ENCODE assay signal across 8 cellular contexts in genomic region chr4:183658362-183659028, GRCh38. TPM values are rescaled to one million over a fixed set of nuclear protein-coding genes. Genes with fewer than 3 reads are reported as not detected.
DNase-seq lines count a peak whose midpoint lies in the region; ATAC-seq and TF ChIP-seq lines count a peak whose summit lies in the region.

No MANE protein-coding gene starts in this region.

- H3K9me3 Mint-ChIP-seq in IgD-negative memory B cell (no peaks in the 10 kb centered on the region), neural crest cell (no peaks in the 10 kb centered on the region)

- H3K27me3 Mint-ChIP-seq in IgD-negative memory B cell (no peaks in the 10 kb centered on the region), neural crest cell (ENCODE audit: low read depth) (no peaks in the 10 kb centered on the region)

- ATAC-seq in GM19328 (IDR thresholded peaks at IDR 0.05; ENCODE audit: unreplicated experiment) (peak; percentile 33), HG03571 (IDR thresholded peaks at IDR 0.05; ENCODE audit: unreplicated experiment) (no peak)

- H3K4me1 Mint-ChIP-seq in IgD-negative memory B cell (peaks cover 26 to 34% (median 28%) of the 10 kb centered on the region in 3 donors), neural crest cell (peaks cover 27% of the 10 kb centered on the region)

- DNase-seq in C1 segment of cervical spinal cord (lab: John Stamatoyannopoulos, UW), result peak in 8 of 14 donors; percentile 5 to 62 (median 38)
- DNase-seq in activated CD8-positive, alpha-beta memory T cell treated with anti-CD3 and anti-CD28 coated beads, Interleukin-2, amount 50 U/mL, for 48 hours, result peak; percentile 71
- DNase-seq in fibroblast of pulmonary artery (ENCODE audit: low read depth), result peak; percentile 23
- peak; percentile 14 for DNase-seq in neural crest cell (ENCODE audit: low read depth, low spot score)
- DNase-seq in NCI-H2029 (lab: John Stamatoyannopoulos, UW), result no peak

- H3K27ac Mint-ChIP-seq in IgD-negative memory B cell (peak overlapping the region; percentile 84 to 96 (median 85)), neural crest cell (ENCODE audit: unreplicated experiment) (peak overlapping the region; percentile 94)

- H3K36me3 Mint-ChIP-seq in IgD-negative memory B cell (peaks cover 3% of the 10 kb centered on the region), neural crest cell (ENCODE audit: low read depth) (no peaks in the 10 kb centered on the region)

- TF ChIP-seq CTCF in fibroblast of pulmonary artery (IDR thresholded peaks at IDR 0.05; ENCODE audit: low read length, missing control alignments), result no peak
- TF ChIP-seq CTCF in neural crest cell (conservative IDR thresholded peaks at IDR 0.05), result no peak

- H3K4me3 ChIP-seq in fibroblast of pulmonary artery (replicated peaks; ENCODE audit: low read depth, low read length), result peak overlapping the region; percentile 91

- peak overlapping the region; percentile 93 to 97 (median 96) for H3K4me3 Mint-ChIP-seq in IgD-negative memory B cell
- peak overlapping the region; percentile 92 for H3K4me3 Mint-ChIP-seq in neural crest cell

RNA-seq across cellular contexts. Expression of gene RWDD4, which starts 0.5 kb away (rescaled TPM):
- 17.1 TPM for polyA plus RNA-seq in IgD-negative memory B cell
- total RNA-seq in neural crest cell, result 17.4 and 23.4 TPM in 2 replicates

RNA-seq across cellular contexts. Expression of gene TRAPPC11, which starts 0.6 kb away (rescaled TPM):
- 19.5 TPM for polyA plus RNA-seq in IgD-negative memory B cell
- total RNA-seq in neural crest cell, result 38.2 and 41.2 TPM in 2 replicates
